Comparison of ENCODE assay signal across 16 cellular contexts in the genomic region with DNA sequence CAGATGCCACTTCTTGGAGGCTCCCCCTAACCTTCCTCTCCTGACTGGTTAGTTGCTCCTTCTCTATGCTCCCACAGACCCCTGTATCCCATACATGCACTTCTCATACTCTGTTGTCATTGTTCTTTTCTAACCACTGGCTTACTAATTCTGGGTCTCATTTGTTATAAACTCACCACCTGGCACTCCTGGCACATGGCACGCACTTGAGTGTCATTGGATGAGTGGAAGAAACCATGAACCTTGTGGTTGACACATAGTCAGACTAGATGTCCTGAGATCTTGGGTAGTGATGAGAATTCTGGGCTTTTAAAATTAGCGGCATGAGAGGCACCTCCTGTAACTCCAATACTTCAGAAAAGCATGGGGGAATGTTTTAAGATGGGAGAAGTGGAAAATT. TPM values are rescaled to one million over a fixed set of nuclear protein-coding genes. Genes with fewer than 3 reads are reported as not detected.
A peak's percentile ranks its signal among the peaks of the same experiment; 100 is the strongest.
DNase-seq lines count a peak whose midpoint lies in the region; ATAC-seq and TF ChIP-seq lines count a peak whose summit lies in the region.
"Had no signal": no experiment of that assay in that cellular context is flagged by ENCODE, and none has a peak within 500 bp of the region (broad histone marks: within the 10 kb centered on the region; RNA-seq: fewer than 3 reads in every experiment).

No MANE protein-coding gene starts in this region.

- no peak for TF ChIP-seq CTCF in GM13976 (IDR thresholded peaks at IDR 0.05; ENCODE audit: borderline replicate concordance, control extremely low read depth, extremely low read depth, insufficient read depth, missing control alignments)

- CTCF ChIA-PET in activated CD4-positive, alpha-beta memory T cell treated with anti-CD3 and anti-CD28 coated beads for 36 hours (lab: Charles Lee): interaction anchor here (1.5 kb wide), 1 partner anchor 163 kb away, joined by 3 read pairs; no protein-coding TSS in a partner anchor
- CTCF ChIA-PET in activated CD4-positive, alpha-beta memory T cell treated with anti-CD3 and anti-CD28 coated beads, Interleukin-2, amount 10 ng/mL, durations not matched to agents 7 days and 5 days (lab: Charles Lee): no interaction called here

- H3K4me3 Mint-ChIP-seq in activated CD4-positive, alpha-beta memory T cell treated with anti-CD3 and anti-CD28 coated beads for 36 hours: no peak overlapping the region
- H3K4me3 Mint-ChIP-seq in activated CD4-positive, alpha-beta memory T cell treated with anti-CD3 and anti-CD28 coated beads, Interleukin-2, amount 10 ng/mL, durations not matched to agents 7 days and 5 days: no peak overlapping the region
- peak overlapping the region in 3 of 5 donors; percentile 0 to 27 (median 24) for H3K4me3 Mint-ChIP-seq in immature natural killer cell
- H3K4me3 Mint-ChIP-seq: GM23338 had no signal

- peak; percentile 41 for DNase-seq in activated CD4-positive, alpha-beta memory T cell treated with anti-CD3 and anti-CD28 coated beads for 36 hours
- no peak for DNase-seq in activated CD4-positive, alpha-beta memory T cell treated with anti-CD3 and anti-CD28 coated beads, Interleukin-2, amount 10 ng/mL, durations not matched to agents 7 days and 5 days
- DNase-seq in stimulated activated CD4-positive, alpha-beta T cell treated with anti-CD3 and anti-CD28 coated beads, Interleukin-1b, Interleukin-23, amount 100 ng/mL, for 48 hours: peak; percentile 28
- no peak for DNase-seq in stimulated activated CD4-positive, alpha-beta T cell treated with anti-CD3 and anti-CD28 coated beads, Interleukin-12 subunit alpha, Interleukin-12 subunit beta, amount 100 ng/mL, for 4 hours
- DNase-seq in immature natural killer cell (no peak), GM13976 (ENCODE audit: low spot score) (no peak), DMS 273 treated with DMSO at 0.1 percent for 48 hours (lab: John Stamatoyannopoulos, UW) (no peak)
- DNase-seq: GDM1, KG1, NCI-H1436, NCI-H2029, NCI-H2171, PC-9 had no signal

- no peak for ATAC-seq in HG03457 (IDR thresholded peaks at IDR 0.05; ENCODE audit: unreplicated experiment)
- ATAC-seq: GM12878, GM23338 had no signal

- H3K27me3 Mint-ChIP-seq in activated CD4-positive, alpha-beta memory T cell treated with anti-CD3 and anti-CD28 coated beads for 36 hours: no peaks in the 10 kb centered on the region
- H3K27me3 Mint-ChIP-seq in activated CD4-positive, alpha-beta memory T cell treated with anti-CD3 and anti-CD28 coated beads, Interleukin-2, amount 10 ng/mL, durations not matched to agents 7 days and 5 days: no peaks in the 10 kb centered on the region
- peaks cover 3 to 4% (median 3%) of the 10 kb centered on the region in 3 donors for H3K27me3 Mint-ChIP-seq in immature natural killer cell (ENCODE audit: low read depth in 3 of 3)

- intact Hi-C loops in activated CD4-positive, alpha-beta memory T cell treated with anti-CD3 and anti-CD28 coated beads for 36 hours (cut with micrococcal nuclease): no loop called here

- H3K9me3 Mint-ChIP-seq in activated CD4-positive, alpha-beta memory T cell treated with anti-CD3 and anti-CD28 coated beads for 36 hours: no peaks in the 10 kb centered on the region
- no peaks in the 10 kb centered on the region for H3K9me3 Mint-ChIP-seq in activated CD4-positive, alpha-beta memory T cell treated with anti-CD3 and anti-CD28 coated beads, Interleukin-2, amount 10 ng/mL, durations not matched to agents 7 days and 5 days
- H3K9me3 Mint-ChIP-seq in immature natural killer cell: no peaks in the 10 kb centered on the region
- H3K9me3 Mint-ChIP-seq: GM23338 had no signal

- no peak overlapping the region for H3K27ac Mint-ChIP-seq in activated CD4-positive, alpha-beta memory T cell treated with anti-CD3 and anti-CD28 coated beads for 36 hours
- H3K27ac Mint-ChIP-seq in activated CD4-positive, alpha-beta memory T cell treated with anti-CD3 and anti-CD28 coated beads, Interleukin-2, amount 10 ng/mL, durations not matched to agents 7 days and 5 days: no peak overlapping the region
- H3K27ac Mint-ChIP-seq in immature natural killer cell: no peak overlapping the region
- H3K27ac Mint-ChIP-seq: GM23338 had no signal

- POLR2A ChIA-PET in activated CD4-positive, alpha-beta memory T cell treated with anti-CD3 and anti-CD28 coated beads for 36 hours (lab: Charles Lee): no interaction called here
- POLR2A ChIA-PET in activated CD4-positive, alpha-beta memory T cell treated with anti-CD3 and anti-CD28 coated beads, Interleukin-2, amount 10 ng/mL, durations not matched to agents 7 days and 5 days (lab: Charles Lee): interaction anchor here (0.9 kb wide), 1 partner anchor 48 kb away, joined by 3 read pairs; no protein-coding TSS in a partner anchor

- peaks cover 34% of the 10 kb centered on the region for H3K4me1 Mint-ChIP-seq in activated CD4-positive, alpha-beta memory T cell treated with anti-CD3 and anti-CD28 coated beads for 36 hours (ENCODE audit: low read depth)
- H3K4me1 Mint-ChIP-seq in activated CD4-positive, alpha-beta memory T cell treated with anti-CD3 and anti-CD28 coated beads, Interleukin-2, amount 10 ng/mL, durations not matched to agents 7 days and 5 days: peaks cover 43% of the 10 kb centered on the region
- peaks cover 41 to 53% of the 10 kb centered on the region in 2 donors for H3K4me1 Mint-ChIP-seq in immature natural killer cell

- peaks cover 1% of the 10 kb centered on the region for H3K36me3 Mint-ChIP-seq in activated CD4-positive, alpha-beta memory T cell treated with anti-CD3 and anti-CD28 coated beads for 36 hours
- H3K36me3 Mint-ChIP-seq in activated CD4-positive, alpha-beta memory T cell treated with anti-CD3 and anti-CD28 coated beads, Interleukin-2, amount 10 ng/mL, durations not matched to agents 7 days and 5 days (ENCODE audit: low read depth): peaks cover 7% of the 10 kb centered on the region
- peaks cover 6 to 15% (median 9%) of the 10 kb centered on the region in 3 donors for H3K36me3 Mint-ChIP-seq in immature natural killer cell

- in situ Hi-C loops in GM13976 (cut with MboI; ENCODE audit: low sequenced_read_pairs, unreplicated experiment): no loop called here

RNA-seq across cellular contexts. Expression of a gene that starts 49.3 kb away (rescaled TPM):
- 1 to 10 TPM; 3.6 to 3.9 TPM for total RNA-seq in activated CD4-positive, alpha-beta memory T cell treated with anti-CD3 and anti-CD28 coated beads for 36 hours
- total RNA-seq in activated CD4-positive, alpha-beta memory T cell treated with anti-CD3 and anti-CD28 coated beads, Interleukin-2, amount 10 ng/mL, durations not matched to agents 7 days and 5 days: 10 to 100 TPM; 10.3 to 11.5 TPM
- polyA plus RNA-seq in immature natural killer cell: 1 to 10 TPM in 2 of 3 donors, not detected in 1; 2.5 to 8.0 TPM

RNA-seq across cellular contexts. Expression of a gene that starts 51.6 kb away (rescaled TPM):
- 1 to 10 TPM; 2.5 to 2.9 TPM for total RNA-seq in activated CD4-positive, alpha-beta memory T cell treated with anti-CD3 and anti-CD28 coated beads for 36 hours
- 1 to 10 TPM; 3.9 to 4.5 TPM for total RNA-seq in activated CD4-positive, alpha-beta memory T cell treated with anti-CD3 and anti-CD28 coated beads, Interleukin-2, amount 10 ng/mL, durations not matched to agents 7 days and 5 days
- 1 to 10 TPM; 1.6 to 2.9 (median 1.8) TPM for polyA plus RNA-seq in immature natural killer cell

Comparison
In these comparisons a context has a peak if more than half of its experiments do, and no peak if none do; other contexts are left out.
1. DNase-seq: peak in activated CD4-positive, alpha-beta memory T cell treated with anti-CD3 and anti-CD28 coated beads for 36 hours (single experiment) and stimulated activated CD4-positive, alpha-beta T cell treated with anti-CD3 and anti-CD28 coated beads, Interleukin-1b, Interleukin-23, amount 100 ng/mL, for 48 hours (single experiment); none in activated CD4-positive, alpha-beta memory T cell treated with anti-CD3 and anti-CD28 coated beads, Interleukin-2, amount 10 ng/mL, durations not matched to agents 7 days and 5 days (single experiment), stimulated activated CD4-positive, alpha-beta T cell treated with anti-CD3 and anti-CD28 coated beads, Interleukin-12 subunit alpha, Interleukin-12 subunit beta, amount 100 ng/mL, for 4 hours (single experiment), immature natural killer cell (0 of 3), GM13976 (single experiment) and DMS 273 treated with DMSO at 0.1 percent for 48 hours (single experiment).
2. H3K4me3 Mint-ChIP-seq: peak in immature natural killer cell (3 of 5); none in activated CD4-positive, alpha-beta memory T cell treated with anti-CD3 and anti-CD28 coated beads for 36 hours (single experiment) and activated CD4-positive, alpha-beta memory T cell treated with anti-CD3 and anti-CD28 coated beads, Interleukin-2, amount 10 ng/mL, durations not matched to agents 7 days and 5 days (single experiment).